Comparison of ENCODE assay signal across 8 cellular contexts in the genomic region with DNA sequence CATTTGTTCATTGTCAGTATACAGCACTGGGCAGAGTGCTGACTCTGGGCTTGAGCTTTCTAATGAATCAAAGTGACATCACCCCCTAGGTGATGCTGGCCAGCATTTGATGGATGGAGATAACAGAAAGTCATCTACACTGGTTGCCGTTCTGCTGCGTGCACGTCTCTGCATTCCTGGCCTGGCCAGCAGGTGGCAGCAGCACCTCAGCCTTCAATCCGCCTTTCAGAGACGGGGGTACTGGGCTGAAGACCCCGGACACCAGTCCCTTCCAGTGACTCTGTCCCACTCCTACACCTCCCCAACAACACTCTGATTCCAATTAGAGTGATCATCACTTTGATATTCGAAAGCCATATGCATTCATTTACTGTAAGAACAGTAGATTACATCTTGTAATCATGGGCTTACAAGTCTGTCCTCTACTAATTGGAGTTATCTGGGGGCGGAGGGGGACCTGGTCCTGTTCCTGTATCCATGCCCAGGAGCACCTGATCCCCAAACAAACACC. TPM values are rescaled to one million over a fixed set of nuclear protein-coding genes. Genes with fewer than 3 reads are reported as not detected.
DNase-seq lines count a peak whose midpoint lies in the region; ATAC-seq and TF ChIP-seq lines count a peak whose summit lies in the region.

No MANE protein-coding gene starts in this region.

- no peaks in the 10 kb centered on the region for H3K36me3 ChIP-seq in right lobe of liver

- 0% methylated on average over 4 of the region's 8 CpGs for WGBS in right lobe of liver (ENCODE audit: insufficient coverage, low coverage, low lambda C conversion rate, missing lambda C conversion rate)

- H3K27me3 ChIP-seq in right lobe of liver = no peaks in the 10 kb centered on the region

- H3K9me3 ChIP-seq in right lobe of liver = no peaks in the 10 kb centered on the region

- TF ChIP-seq POLR2A in right lobe of liver (IDR thresholded peaks at IDR 0.05) = no peak

- no peak overlapping the region for H3K27ac ChIP-seq in right lobe of liver

- in situ Hi-C loops in GM13977 (cut with MboI; ENCODE audit: low pct_unique_long_range_greater_than_20kb, low sequenced_read_pairs, unreplicated experiment) = loop anchor here (10.0 kb wide), 1 partner anchor 119 kb away; no protein-coding TSS in a partner anchor

- H3K4me1 ChIP-seq in right lobe of liver = no peaks in the 10 kb centered on the region

- TF ChIP-seq CTCF in AG10803 (conservative IDR thresholded peaks at IDR 0.05; ENCODE audit: low read length) = peak; percentile 98
- peak; percentile 96 for TF ChIP-seq CTCF in GM13977 (IDR thresholded peaks at IDR 0.05; ENCODE audit: extremely low read depth, insufficient read depth, missing control alignments)
- peak; percentile 97 to 99 (median 98) for TF ChIP-seq CTCF in right lobe of liver (IDR thresholded peaks at IDR 0.05)

- peak; percentile 12 for DNase-seq in AG10803 (ENCODE audit: low read depth)
- peak; percentile 79 for DNase-seq in GM13977 (ENCODE audit: low spot score)
- peak; percentile 12 for DNase-seq in NCI-H128 (lab: John Stamatoyannopoulos, UW; ENCODE audit: unreplicated experiment)
- peak; percentile 69 for DNase-seq in activated CD4-positive, CD25-positive, alpha-beta regulatory T cell treated with anti-CD3 and anti-CD28 coated beads, Interleukin-2, amount 50 U/mL, for 72 hours
- DNase-seq in cerebellum (ENCODE audit: low spot score) = peak; percentile 84
- DNase-seq in right lobe of liver = peak; percentile 52 to 64 (median 56)
- DNase-seq in stimulated activated CD8-positive, alpha-beta memory T cell treated with anti-CD3 and anti-CD28 coated beads, Interleukin-15, amount 100 ng/mL, for 1 hour (ENCODE audit: low read depth) = peak; percentile 24

- H3K4me3 ChIP-seq in AG10803 (ENCODE audit: low read length) (no peak overlapping the region), right lobe of liver (no peak overlapping the region)

- intact Hi-C loops in right lobe of liver (cut with DNase I) = loop anchor here (5.0 kb wide), 1 partner anchor 112 kb away; no protein-coding TSS in a partner anchor

- peak; percentile 81 to 96 (median 87) for ATAC-seq in right lobe of liver
- no peak for ATAC-seq in GM21786 (IDR thresholded peaks at IDR 0.05; ENCODE audit: unreplicated experiment)

RNA-seq across cellular contexts. Expression of a gene that starts 6.0 kb away (rescaled TPM):
- total RNA-seq in cerebellum = not detected
- total RNA-seq in right lobe of liver = not detected

RNA-seq across cellular contexts. Expression of a gene that starts 56.1 kb away (rescaled TPM):
- total RNA-seq in cerebellum (79.6 TPM), right lobe of liver (10 to 100 TPM; 27.5 to 34.9 (median 30.9) TPM)

Comparison
In these comparisons a context has a peak if more than half of its experiments do, and no peak if none do; other contexts are left out.
1. DNase-seq: peak in every context shown above with its lines; median percentile 84 in cerebellum; 79 in GM13977; 69 in activated CD4-positive, CD25-positive, alpha-beta regulatory T cell treated with anti-CD3 and anti-CD28 coated beads, Interleukin-2, amount 50 U/mL, for 72 hours; 56 in right lobe of liver; 24 in stimulated activated CD8-positive, alpha-beta memory T cell treated with anti-CD3 and anti-CD28 coated beads, Interleukin-15, amount 100 ng/mL, for 1 hour; 12 in AG10803; 12 in NCI-H128.